29 cellular contexts compared by ENCODE assay signal in the genomic region with DNA sequence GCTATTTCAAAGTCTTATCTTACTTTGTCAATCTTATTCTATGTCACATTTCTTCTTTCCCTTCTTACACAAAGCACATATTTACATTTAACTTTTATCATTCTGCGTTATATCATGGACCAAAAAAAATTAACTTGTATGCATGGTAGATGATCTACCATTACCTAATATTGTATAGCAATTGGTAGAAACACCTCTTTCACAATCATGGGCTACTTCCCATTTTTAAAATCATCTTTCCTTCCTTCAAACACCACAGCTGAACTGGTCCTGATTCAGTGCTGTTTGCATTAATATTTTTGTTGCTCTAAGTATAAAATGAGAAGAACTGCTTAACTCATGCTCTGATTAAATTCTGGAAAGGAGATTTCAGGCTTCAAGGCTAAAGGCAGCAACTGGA.
"Had no signal": no experiment of that assay in that cellular context is flagged by ENCODE, and none has a peak within 500 bp of the region (broad histone marks: within the 10 kb centered on the region; RNA-seq: fewer than 3 reads in every experiment).

No MANE protein-coding gene starts in this region.

- H3K36me3 ChIP-seq: ascending aorta, cardiac muscle cell, colonic mucosa, left ventricle myocardium inferior, ovary, prostate gland, transverse colon, WERI-Rb-1 had no signal

- ATAC-seq: mucosa of descending colon; natural killer cell treated with Interleukin-12 subunit alpha and Interleukin-12 subunit beta and Interleukin-15 and Interleukin-18, amount 100 ng/mL, for 72 hours; sciatic nerve had no signal

- H3K9me3 ChIP-seq: ascending aorta, colonic mucosa, left ventricle myocardium inferior, mucosa of descending colon, ovary, prostate gland, transverse colon had no signal

- H3K27ac ChIP-seq: ascending aorta, cardiac muscle cell, colonic mucosa, dorsolateral prefrontal cortex, left ventricle myocardium inferior, ovary, prostate gland, skin epidermis, transverse colon, WERI-Rb-1 had no signal

- H3K4me1 ChIP-seq: ascending aorta, colonic mucosa, left ventricle myocardium inferior, prostate gland had no signal

- H3K27me3 ChIP-seq: ascending aorta, cardiac muscle cell, colonic mucosa, ovary, transverse colon had no signal

- DNase-seq: activated CD4-positive, alpha-beta memory T cell treated with anti-CD3 and anti-CD28 coated beads, Interleukin-2, amount 10 ng/mL, durations not matched to agents 7 days and 5 days; activated CD4-positive, alpha-beta T cell treated with anti-CD3 and anti-CD28 coated beads, Interleukin-2, amount 10 ng/mL, durations not matched to agents 7 days and 5 days; activated CD4-positive, CD25-positive, alpha-beta regulatory T cell treated with anti-CD3 and anti-CD28 coated beads, Interleukin-2, amount 50 U/mL, for 72 hours; activated CD8-positive, alpha-beta memory T cell treated with anti-CD3 and anti-CD28 coated beads, Interleukin-2, amount 50 U/mL, for 48 hours; activated gamma-delta T cell; activated naive CD4-positive, alpha-beta T cell treated with anti-CD3 and anti-CD28 coated beads, Interleukin-2, amount 10 ng/mL, durations not matched to agents 7 days and 5 days; activated naive CD8-positive, alpha-beta T cell treated with anti-CD3 and anti-CD28 coated beads, Interleukin-2, amount 10 ng/mL, durations not matched to agents 7 days and 5 days; activated T-cell treated with anti-CD3 and anti-CD28 coated beads, Interleukin-2, amount 50 U/mL, for 24 hours; cerebellar nuclear complex; colonic mucosa; dorsolateral prefrontal cortex; effector memory CD4-positive, alpha-beta T cell; left ventricle myocardium inferior; mucosa of descending colon; ovary; retina; stimulated activated CD4-positive, alpha-beta T cell treated with anti-CD3 and anti-CD28 coated beads, Interleukin-1b, Interleukin-23, amount 100 ng/mL, for 48 hours; stimulated activated CD4-positive, alpha-beta T cell treated with anti-CD3 and anti-CD28 coated beads, Interleukin-4, amount 100 ng/mL, for 4 hours; stimulated activated CD8-positive, alpha-beta memory T cell treated with anti-CD3 and anti-CD28 coated beads, Interleukin-4, amount 100 ng/mL, for 48 hours; stimulated activated naive CD4-positive, alpha-beta T cell treated with Interleukin-2 at 50 U/mL for 16 hours; transverse colon; WERI-Rb-1 had no signal

- H3K4me3 ChIP-seq: ascending aorta, cardiac muscle cell, colonic mucosa, dorsolateral prefrontal cortex, left ventricle myocardium inferior, lung, mucosa of descending colon, ovary, prostate gland, skin epidermis, transverse colon had no signal
